ENCODE assay signal across 18 cellular contexts in genomic region chr9:98288876-98289275, GRCh38. TPM values are rescaled to one million over a fixed set of nuclear protein-coding genes. Genes with fewer than 3 reads are reported as not detected.
DNase-seq lines count a peak whose midpoint lies in the region; ATAC-seq and TF ChIP-seq lines count a peak whose summit lies in the region.
"Had no signal": no experiment of that assay in that cellular context is flagged by ENCODE, and none has a peak within 500 bp of the region (broad histone marks: within the 10 kb centered on the region; RNA-seq: fewer than 3 reads in every experiment).

No MANE protein-coding gene starts in this region.

- H3K4me3 ChIP-seq in colonic mucosa = no peak overlapping the region
- no peak overlapping the region for H3K4me3 ChIP-seq in HAP-1
- H3K4me3 ChIP-seq in upper lobe of right lung = no peak overlapping the region
- H3K4me3 ChIP-seq: A549, GM12878 had no signal

- DNase-seq in HuH-7 (ENCODE audit: low spot score) = peak; percentile 34
- peak; percentile 61 for DNase-seq in colonic mucosa
- no peak for DNase-seq in left lobe of liver (ENCODE audit: low spot score)
- DNase-seq in renal cortical epithelial cell (ENCODE audit: low read depth) = peak; percentile 5
- DNase-seq in occipital lobe (lab: John Stamatoyannopoulos, UW) = no peak
- no peak for DNase-seq in HAP-1 (ENCODE audit: low spot score in 2 of 2)
- no peak for DNase-seq in upper lobe of right lung
- DNase-seq: CD4-positive, alpha-beta T cell; GF-D8; H9; NCI-H1092 treated with DMSO at 0.1 percent for 48 hours; NCI-H146; NCI-H2029 treated with DMSO at 0.1 percent for 48 hours; NCI-H446 treated with DMSO at 0.1 percent for 48 hours; SHP77 treated with DMSO at 0.1 percent for 48 hours had no signal

- no peaks in the 10 kb centered on the region for H3K27me3 ChIP-seq in colonic mucosa
- H3K27me3 ChIP-seq in HAP-1 (ENCODE audit: low read depth) = peaks cover 3% of the 10 kb centered on the region; the same call in 1 of the 2 replicates
- H3K27me3 ChIP-seq in upper lobe of right lung = no peaks in the 10 kb centered on the region

- H3K9ac ChIP-seq in colonic mucosa (ENCODE audit: low read depth in 2 of 2, low read length in 2 of 2) = no peak overlapping the region

- in situ Hi-C loops in HAP-1 (cut with MboI; ENCODE audit: low sequenced_read_pairs) = no loop called here

- TF ChIP-seq CTCF in colonic mucosa (IDR thresholded peaks at IDR 0.05) (no peak), upper lobe of right lung (IDR thresholded peaks at IDR 0.05) (no peak)

- H3K9me3 ChIP-seq in colonic mucosa (no peaks in the 10 kb centered on the region), HAP-1 (no peaks in the 10 kb centered on the region), upper lobe of right lung (no peaks in the 10 kb centered on the region)
- H3K9me3 ChIP-seq: A549 had no signal

- H3K27ac ChIP-seq in colonic mucosa (no peak overlapping the region), upper lobe of right lung (no peak overlapping the region)
- H3K27ac ChIP-seq: A549 had no signal

- no peaks in the 10 kb centered on the region for H3K36me3 ChIP-seq in colonic mucosa
- no peaks in the 10 kb centered on the region for H3K36me3 ChIP-seq in HAP-1 (replicated peaks)
- no peaks in the 10 kb centered on the region for H3K36me3 ChIP-seq in upper lobe of right lung

- intact Hi-C loops in colonic mucosa (cut with DNase I) (no loop called here), upper lobe of right lung (cut with DNase I) (no loop called here)

- no peaks in the 10 kb centered on the region for H3K4me1 ChIP-seq in colonic mucosa
- no peaks in the 10 kb centered on the region for H3K4me1 ChIP-seq in HAP-1
- no peaks in the 10 kb centered on the region for H3K4me1 ChIP-seq in upper lobe of right lung
- H3K4me1 ChIP-seq: A549 had no signal

- ATAC-seq in left lobe of liver (peak; percentile 32), GM18907 (IDR thresholded peaks at IDR 0.05; ENCODE audit: unreplicated experiment) (no peak), upper lobe of right lung (no peak)
- ATAC-seq: A549, GM12878 had no signal

RNA-seq across cellular contexts. Expression of gene TBC1D2, which starts 33.4 kb away (rescaled TPM):
- total RNA-seq in colonic mucosa (10 to 100 TPM; 20.1 to 26.9 TPM), left lobe of liver (17.4 TPM), renal cortical epithelial cell (32.3 and 111 TPM in 2 replicates), occipital lobe (1.9 TPM), upper lobe of right lung (71.8 TPM)

Comparison
In these comparisons a context has a peak if more than half of its experiments do, and no peak if none do; other contexts are left out.
1. DNase-seq: peak in HuH-7 (single experiment), colonic mucosa (single experiment) and renal cortical epithelial cell (single experiment); none in left lobe of liver (single experiment), occipital lobe (single experiment), HAP-1 (0 of 2) and upper lobe of right lung (single experiment).